In the genomic region with DNA sequence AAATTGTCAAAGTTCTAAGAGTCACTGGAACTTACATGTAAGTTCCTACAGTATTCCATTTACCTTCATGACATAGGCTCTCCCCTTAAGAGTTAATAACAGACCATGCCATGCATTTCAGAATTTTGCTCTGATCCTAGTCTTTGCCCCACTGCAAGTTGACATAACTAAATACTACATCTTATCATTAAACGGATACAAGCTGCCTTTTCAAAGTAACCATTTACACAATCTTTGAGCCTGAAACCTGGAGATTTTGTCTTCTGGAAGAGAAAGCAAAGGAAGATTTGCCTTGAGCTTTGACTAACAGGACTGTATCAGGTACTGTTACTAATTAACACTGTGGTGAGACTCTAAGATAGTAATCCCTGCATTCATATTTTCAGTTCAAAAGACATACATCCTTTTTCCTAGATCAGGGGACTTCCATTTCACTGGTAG, we compare ENCODE assay signal across 16 cellular contexts.
DNase-seq lines count a peak whose midpoint lies in the region; ATAC-seq lines count a peak whose summit lies in the region.
"Had no signal": no experiment of that assay in that cellular context is flagged by ENCODE, and none has a peak within 500 bp of the region (broad histone marks: within the 10 kb centered on the region; RNA-seq: fewer than 3 reads in every experiment).

No MANE protein-coding gene starts in this region.

- peaks cover 0 to 4% of the 10 kb centered on the region in 2 donors for H3K27me3 Mint-ChIP-seq in stimulated activated naive B cell treated with anti-CD40 and anti-IgM and Interleukin-4, amounts not matched to agents 10 μg/mL and 1 μg/mL and 100 μg/mL, for 72 hours

- peaks cover 9 to 25% of the 10 kb centered on the region in 2 donors for H3K4me1 Mint-ChIP-seq in stimulated activated naive B cell treated with anti-CD40 and anti-IgM and Interleukin-4, amounts not matched to agents 10 μg/mL and 1 μg/mL and 100 μg/mL, for 72 hours

- peak overlapping the region in 1 of 2 donors; percentile 2 for H3K4me3 Mint-ChIP-seq in stimulated activated naive B cell treated with anti-CD40 and anti-IgM and Interleukin-4, amounts not matched to agents 10 μg/mL and 1 μg/mL and 100 μg/mL, for 72 hours
- H3K4me3 Mint-ChIP-seq: activated CD8-positive, alpha-beta T cell treated with anti-CD3 and anti-CD28 coated beads, Interleukin-2, amount 10 ng/mL, durations not matched to agents 7 days and 5 days; activated T-helper 1 cell treated with anti-CD3 and anti-CD28 coated beads, Interleukin-12 subunit alpha, Interleukin-12 subunit beta, Interleukin-2, Interleukin-4 antibody, amounts not matched to agents 30 ng/mL and 10 ng/mL and 1 ng/mL, durations not matched to agents 14 hours and 24 hours and 36 hours; T-helper 1 cell treated with Interleukin-12 subunit alpha and Interleukin-12 subunit beta and Interleukin-4 antibody, amounts not matched to agents 30 μg/mL and 1 μg/mL, for 36 hours had no signal

- no peaks in the 10 kb centered on the region for H3K36me3 Mint-ChIP-seq in stimulated activated naive B cell treated with anti-CD40 and anti-IgM and Interleukin-4, amounts not matched to agents 10 μg/mL and 1 μg/mL and 100 μg/mL, for 72 hours

- ATAC-seq in GM19463 (IDR thresholded peaks at IDR 0.05; ENCODE audit: unreplicated experiment) (peak; percentile 79), HG02798 (IDR thresholded peaks at IDR 0.05; ENCODE audit: poor library complexity, unreplicated experiment) (peak; percentile 65), HG03460 (IDR thresholded peaks at IDR 0.05; ENCODE audit: unreplicated experiment) (peak; percentile 67)
- ATAC-seq in stimulated activated naive B cell treated with anti-CD40 and anti-IgM and Interleukin-4, amounts not matched to agents 10 μg/mL and 1 μg/mL and 100 μg/mL, for 72 hours (replicated peaks), result peak; percentile 66 to 73
- ATAC-seq: activated CD8-positive, alpha-beta T cell treated with anti-CD3 and anti-CD28 coated beads, Interleukin-2, amount 10 ng/mL, durations not matched to agents 7 days and 5 days; psoas muscle had no signal

- H3K9me3 Mint-ChIP-seq in stimulated activated naive B cell treated with anti-CD40 and anti-IgM and Interleukin-4, amounts not matched to agents 10 μg/mL and 1 μg/mL and 100 μg/mL, for 72 hours, result no peaks in the 10 kb centered on the region
- H3K9me3 Mint-ChIP-seq: activated T-helper 1 cell treated with anti-CD3 and anti-CD28 coated beads, Interleukin-12 subunit alpha, Interleukin-12 subunit beta, Interleukin-2, Interleukin-4 antibody, amounts not matched to agents 30 ng/mL and 10 ng/mL and 1 ng/mL, durations not matched to agents 14 hours and 24 hours and 36 hours; T-helper 1 cell treated with Interleukin-12 subunit alpha and Interleukin-12 subunit beta and Interleukin-4 antibody, amounts not matched to agents 30 μg/mL and 1 μg/mL, for 36 hours had no signal

- DNase-seq in stimulated activated naive B cell treated with anti-CD40 and anti-IgM and Interleukin-4, amounts not matched to agents 10 μg/mL and 1 μg/mL and 100 μg/mL, for 72 hours, result no peak
- no peak for DNase-seq in RPMI8226
- no peak for DNase-seq in amygdala (lab: John Stamatoyannopoulos, UW)
- no peak for DNase-seq in NCI-H526 (lab: John Stamatoyannopoulos, UW)
- DNase-seq: activated CD8-positive, alpha-beta T cell treated with anti-CD3 and anti-CD28 coated beads, Interleukin-2, amount 10 ng/mL, durations not matched to agents 7 days and 5 days; HCEC 1CT; NCI-H1092 treated with DMSO at 0.1 percent for 48 hours; NCI-H69; psoas muscle; stimulated activated CD8-positive, alpha-beta memory T cell treated with anti-CD3 and anti-CD28 coated beads, Interleukin-4, amount 100 ng/mL, for 48 hours; WERI-Rb-1 had no signal

- no peak overlapping the region for H3K27ac Mint-ChIP-seq in stimulated activated naive B cell treated with anti-CD40 and anti-IgM and Interleukin-4, amounts not matched to agents 10 μg/mL and 1 μg/mL and 100 μg/mL, for 72 hours
- H3K27ac Mint-ChIP-seq: activated CD8-positive, alpha-beta T cell treated with anti-CD3 and anti-CD28 coated beads, Interleukin-2, amount 10 ng/mL, durations not matched to agents 7 days and 5 days; activated T-helper 1 cell treated with anti-CD3 and anti-CD28 coated beads, Interleukin-12 subunit alpha, Interleukin-12 subunit beta, Interleukin-2, Interleukin-4 antibody, amounts not matched to agents 30 ng/mL and 10 ng/mL and 1 ng/mL, durations not matched to agents 14 hours and 24 hours and 36 hours; T-helper 1 cell treated with Interleukin-12 subunit alpha and Interleukin-12 subunit beta and Interleukin-4 antibody, amounts not matched to agents 30 μg/mL and 1 μg/mL, for 36 hours had no signal
